ENCODE assay signal across 40 cellular contexts in genomic region chr13:66562054-66562453, GRCh38.
"Had no signal": no experiment of that assay in that cellular context is flagged by ENCODE, and none has a peak within 500 bp of the region (broad histone marks: within the 10 kb centered on the region; RNA-seq: fewer than 3 reads in every experiment).

No MANE protein-coding gene starts in this region.

- H3K36me3 ChIP-seq: adrenal gland, ascending aorta, brain microvascular endothelial cell, breast epithelium, cardiac muscle cell had no signal

- H3K4me3 ChIP-seq: adrenal gland, ascending aorta, body of pancreas, breast epithelium, cardiac muscle cell had no signal

- H3K27me3 Mint-ChIP-seq: activated naive CD4-positive, alpha-beta T cell treated with anti-CD3 and anti-CD28 coated beads, Interleukin-2, amount 10 ng/mL, durations not matched to agents 7 days and 5 days; activated naive CD4-positive, alpha-beta T cell treated with anti-CD3 and anti-CD28 coated beads, Interleukin-2, amount 50 U/mL, for 24 hours; activated naive CD8-positive, alpha-beta T cell; activated naive CD8-positive, alpha-beta T cell treated with anti-CD3 and anti-CD28 coated beads for 36 hours; activated naive CD8-positive, alpha-beta T cell treated with anti-CD3 and anti-CD28 coated beads, Interleukin-2, amount 10 ng/mL, durations not matched to agents 7 days and 5 days; activated naive CD8-positive, alpha-beta T cell treated with anti-CD3 and anti-CD28 coated beads, Interleukin-2, amount 50 U/mL, for 24 hours; activated T-cell treated with anti-CD3 and anti-CD28 coated beads, Interleukin-2, amount 50 U/mL, for 24 hours; activated T-helper 17 cell treated with anti-CD3 and anti-CD28 coated beads, Interleukin-2, amount 50 U/mL, for 72 hours; brain; central memory CD8-positive, alpha-beta T cell had no signal

- H3K9me3 Mint-ChIP-seq: activated naive CD4-positive, alpha-beta T cell treated with anti-CD3 and anti-CD28 coated beads, Interleukin-2, amount 50 U/mL, for 24 hours; activated naive CD8-positive, alpha-beta T cell treated with anti-CD3 and anti-CD28 coated beads for 36 hours; activated T-helper 1 cell treated with anti-CD3 and anti-CD28 coated beads, Interleukin-12 subunit alpha, Interleukin-12 subunit beta, Interleukin-2, Interleukin-4 antibody, amounts not matched to agents 30 ng/mL and 10 ng/mL and 1 ng/mL, durations not matched to agents 14 hours and 24 hours and 36 hours had no signal

- ATAC-seq: activated naive CD4-positive, alpha-beta T cell treated with anti-CD3 and anti-CD28 coated beads, Interleukin-2, amount 50 U/mL, for 72 hours; activated naive CD8-positive, alpha-beta T cell treated with anti-CD3 and anti-CD28 coated beads, Interleukin-2, amount 50 U/mL, for 24 hours; activated T-cell treated with anti-CD3 and anti-CD28 coated beads, Interleukin-2, amount 50 U/mL, for 4 hours; activated T-cell treated with anti-CD3 and anti-CD28 coated beads, Interleukin-2, amount 50 U/mL, for 72 hours; activated T-helper 17 cell treated with anti-CD3 and anti-CD28 coated beads, Interleukin-2, amount 50 U/mL, for 72 hours; body of pancreas had no signal

- H3K27me3 ChIP-seq: adrenal gland, ascending aorta, body of pancreas, brain microvascular endothelial cell, breast epithelium, cardiac muscle cell had no signal

- H3K4me1 ChIP-seq: adrenal gland, ascending aorta, body of pancreas, breast epithelium had no signal

- FAIRE-seq: astrocyte, bronchial epithelial cell had no signal

- H3K4me1 Mint-ChIP-seq: activated naive CD4-positive, alpha-beta T cell treated with anti-CD3 and anti-CD28 coated beads, Interleukin-2, amount 10 ng/mL, durations not matched to agents 7 days and 5 days; activated naive CD4-positive, alpha-beta T cell treated with anti-CD3 and anti-CD28 coated beads, Interleukin-2, amount 50 U/mL, for 24 hours; activated naive CD8-positive, alpha-beta T cell treated with anti-CD3 and anti-CD28 coated beads for 36 hours; activated naive CD8-positive, alpha-beta T cell treated with anti-CD3 and anti-CD28 coated beads, Interleukin-2, amount 10 ng/mL, durations not matched to agents 7 days and 5 days; activated naive CD8-positive, alpha-beta T cell treated with anti-CD3 and anti-CD28 coated beads, Interleukin-2, amount 50 U/mL, for 24 hours; activated T-helper 17 cell treated with anti-CD3 and anti-CD28 coated beads, Interleukin-2, amount 50 U/mL, for 72 hours; central memory CD8-positive, alpha-beta T cell had no signal

- DNase-seq: activated effector memory CD4-positive, alpha-beta T cell treated with anti-CD3 and anti-CD28 coated beads, Interleukin-2, amount 50 U/mL, for 16 hours; activated effector memory CD4-positive, alpha-beta T cell treated with Interleukin-2 at 50 U/mL for 16 hours; activated gamma-delta T cell; activated gamma-delta T cell treated with Interleukin-2 at 50 U/mL for 16 hours; activated naive CD4-positive, alpha-beta T cell; activated naive CD4-positive, alpha-beta T cell treated with anti-CD3 and anti-CD28 coated beads for 36 hours; activated naive CD4-positive, alpha-beta T cell treated with anti-CD3 and anti-CD28 coated beads, Interleukin-2, amount 10 ng/mL, durations not matched to agents 7 days and 5 days; activated naive CD4-positive, alpha-beta T cell treated with anti-CD3 and anti-CD28 coated beads, Interleukin-2, amount 50 U/mL, for 16 hours; activated naive CD4-positive, alpha-beta T cell treated with Interleukin-2 at 50 U/mL for 16 hours; activated naive CD8-positive, alpha-beta T cell treated with anti-CD3 and anti-CD28 coated beads for 36 hours; activated naive CD8-positive, alpha-beta T cell treated with anti-CD3 and anti-CD28 coated beads, Interleukin-2, amount 10 ng/mL, durations not matched to agents 7 days and 5 days; activated naive CD8-positive, alpha-beta T cell treated with anti-CD3 and anti-CD28 coated beads, Interleukin-2, amount 50 U/mL, for 24 hours; activated T-cell treated with anti-CD3 and anti-CD28 coated beads, Interleukin-2, amount 50 U/mL, for 1 hour; activated T-cell treated with anti-CD3 and anti-CD28 coated beads, Interleukin-2, amount 50 U/mL, for 24 hours; activated T-cell treated with anti-CD3 and anti-CD28 coated beads, Interleukin-2, amount 50 U/mL, for 4 hours; activated T-cell treated with anti-CD3 and anti-CD28 coated beads, Interleukin-2, amount 50 U/mL, for 48 hours; activated T-cell treated with anti-CD3 and anti-CD28 coated beads, Interleukin-2, amount 50 U/mL, for 72 hours; adrenal gland; amniotic stem cell; amygdala; anterior cingulate cortex; aorta; body of pancreas; brain microvascular endothelial cell; caudate nucleus; central memory CD4-positive, alpha-beta T cell; cerebellar nuclear complex had no signal

- H3K9me3 ChIP-seq: adrenal gland, ascending aorta, body of pancreas, breast epithelium had no signal

- H3K36me3 Mint-ChIP-seq: activated naive CD4-positive, alpha-beta T cell treated with anti-CD3 and anti-CD28 coated beads, Interleukin-2, amount 10 ng/mL, durations not matched to agents 7 days and 5 days; activated naive CD4-positive, alpha-beta T cell treated with anti-CD3 and anti-CD28 coated beads, Interleukin-2, amount 50 U/mL, for 24 hours; activated naive CD4-positive, alpha-beta T cell treated with anti-CD3 and anti-CD28 coated beads, Interleukin-2, amount 50 U/mL, for 72 hours; activated naive CD8-positive, alpha-beta T cell; activated naive CD8-positive, alpha-beta T cell treated with anti-CD3 and anti-CD28 coated beads for 36 hours; activated naive CD8-positive, alpha-beta T cell treated with anti-CD3 and anti-CD28 coated beads, Interleukin-2, amount 10 ng/mL, durations not matched to agents 7 days and 5 days had no signal

- H3K4me3 Mint-ChIP-seq: activated naive CD4-positive, alpha-beta T cell treated with anti-CD3 and anti-CD28 coated beads for 36 hours; activated naive CD4-positive, alpha-beta T cell treated with anti-CD3 and anti-CD28 coated beads, Interleukin-2, amount 10 ng/mL, durations not matched to agents 7 days and 5 days; activated naive CD4-positive, alpha-beta T cell treated with anti-CD3 and anti-CD28 coated beads, Interleukin-2, amount 50 U/mL, for 24 hours; activated naive CD8-positive, alpha-beta T cell; activated naive CD8-positive, alpha-beta T cell treated with anti-CD3 and anti-CD28 coated beads for 36 hours; activated naive CD8-positive, alpha-beta T cell treated with anti-CD3 and anti-CD28 coated beads, Interleukin-2, amount 10 ng/mL, durations not matched to agents 7 days and 5 days; activated naive CD8-positive, alpha-beta T cell treated with anti-CD3 and anti-CD28 coated beads, Interleukin-2, amount 50 U/mL, for 24 hours; activated T-cell treated with anti-CD3 and anti-CD28 coated beads, Interleukin-2, amount 50 U/mL, for 24 hours; activated T-cell treated with anti-CD3 and anti-CD28 coated beads, Interleukin-2, amount 50 U/mL, for 4 hours; activated T-cell treated with anti-CD3 and anti-CD28 coated beads, Interleukin-2, amount 50 U/mL, for 72 hours; activated T-helper 1 cell treated with anti-CD3 and anti-CD28 coated beads, Interleukin-12 subunit alpha, Interleukin-12 subunit beta, Interleukin-2, Interleukin-4 antibody, amounts not matched to agents 30 ng/mL and 10 ng/mL and 1 ng/mL, durations not matched to agents 14 hours and 24 hours and 36 hours; activated T-helper 17 cell treated with anti-CD3 and anti-CD28 coated beads, Interleukin-2, amount 50 U/mL, for 72 hours; brain; central memory CD8-positive, alpha-beta T cell had no signal

- H3K27ac ChIP-seq: adrenal gland, ascending aorta, body of pancreas, brain microvascular endothelial cell, breast epithelium, cardiac muscle cell had no signal

- H3K27ac Mint-ChIP-seq: activated naive CD4-positive, alpha-beta T cell treated with anti-CD3 and anti-CD28 coated beads for 36 hours; activated naive CD4-positive, alpha-beta T cell treated with anti-CD3 and anti-CD28 coated beads, Interleukin-2, amount 10 ng/mL, durations not matched to agents 7 days and 5 days; activated naive CD4-positive, alpha-beta T cell treated with anti-CD3 and anti-CD28 coated beads, Interleukin-2, amount 50 U/mL, for 24 hours; activated naive CD4-positive, alpha-beta T cell treated with anti-CD3 and anti-CD28 coated beads, Interleukin-2, amount 50 U/mL, for 72 hours; activated naive CD8-positive, alpha-beta T cell; activated naive CD8-positive, alpha-beta T cell treated with anti-CD3 and anti-CD28 coated beads for 36 hours; activated naive CD8-positive, alpha-beta T cell treated with anti-CD3 and anti-CD28 coated beads, Interleukin-2, amount 10 ng/mL, durations not matched to agents 7 days and 5 days; activated naive CD8-positive, alpha-beta T cell treated with anti-CD3 and anti-CD28 coated beads, Interleukin-2, amount 50 U/mL, for 24 hours; activated T-cell treated with anti-CD3 and anti-CD28 coated beads, Interleukin-2, amount 50 U/mL, for 24 hours; activated T-cell treated with anti-CD3 and anti-CD28 coated beads, Interleukin-2, amount 50 U/mL, for 72 hours; activated T-helper 1 cell treated with anti-CD3 and anti-CD28 coated beads, Interleukin-12 subunit alpha, Interleukin-12 subunit beta, Interleukin-2, Interleukin-4 antibody, amounts not matched to agents 30 ng/mL and 10 ng/mL and 1 ng/mL, durations not matched to agents 14 hours and 24 hours and 36 hours; activated T-helper 17 cell treated with anti-CD3 and anti-CD28 coated beads, Interleukin-2, amount 50 U/mL, for 72 hours; activated T-helper 2 cell treated with anti-CD3 and anti-CD28 coated beads, Interferon-gamma antibody, Interleukin-2, Interleukin-4, amounts not matched to agents 10 μg/mL and 5 μg/mL and 100 μg/mL, durations not matched to agents 14 hours and 24 hours and 36 hours; brain had no signal
